14 cellular contexts compared by ENCODE assay signal in genomic region chr1:83545450-83545849, GRCh38.
DNase-seq lines count a peak whose midpoint lies in the region; ATAC-seq and TF ChIP-seq lines count a peak whose summit lies in the region.
"Had no signal": no experiment of that assay in that cellular context is flagged by ENCODE, and none has a peak within 500 bp of the region (broad histone marks: within the 10 kb centered on the region; RNA-seq: fewer than 3 reads in every experiment).

No MANE protein-coding gene starts in this region.

- TF ChIP-seq CTCF in GM12875 (IDR thresholded peaks at IDR 0.05; ENCODE audit: borderline replicate concordance, insufficient read depth, low read depth, low read length) (0 out of 2 replicates have a peak, but pooled peaks have one; percentile 8), WERI-Rb-1 (IDR thresholded peaks at IDR 0.05; ENCODE audit: low read depth, low read length) (peak; percentile 49), nephron progenitor cell (IDR thresholded peaks at IDR 0.05) (peak; percentile 40), dorsolateral prefrontal cortex (IDR thresholded peaks at IDR 0.05 in 54 of 56, conservative IDR thresholded peaks at IDR 0.05 in 2 of 56; ENCODE audit: low read depth in 1 of 56, partially characterized antibody in 56 of 56) (no peak)

- H3K27ac ChIP-seq in WERI-Rb-1 (no peak overlapping the region), dorsolateral prefrontal cortex (no peak overlapping the region)
- H3K27ac ChIP-seq: esophagus squamous epithelium had no signal

- ATAC-seq in HG03521 (IDR thresholded peaks at IDR 0.05; ENCODE audit: unreplicated experiment) = no peak
- ATAC-seq: activated CD8-positive, alpha-beta T cell treated with anti-CD3 and anti-CD28 coated beads, Interleukin-2, amount 10 ng/mL, durations not matched to agents 7 days and 5 days; CD8-positive, alpha-beta T cell; sciatic nerve had no signal

- peaks cover 3% of the 10 kb centered on the region for H3K27me3 Mint-ChIP-seq in nephron progenitor cell (ENCODE audit: low read depth, poor library complexity)
- H3K27me3 Mint-ChIP-seq: activated naive CD4-positive, alpha-beta T cell treated with anti-CD3 and anti-CD28 coated beads, Interleukin-2, amount 10 ng/mL, durations not matched to agents 7 days and 5 days had no signal

- no peaks in the 10 kb centered on the region for H3K9me3 ChIP-seq in WERI-Rb-1 (ENCODE audit: severe bottlenecking)
- H3K9me3 ChIP-seq: esophagus squamous epithelium had no signal

- H3K36me3 ChIP-seq in WERI-Rb-1 = no peaks in the 10 kb centered on the region
- H3K36me3 ChIP-seq: esophagus squamous epithelium had no signal

- no peaks in the 10 kb centered on the region for H3K36me3 Mint-ChIP-seq in nephron progenitor cell (ENCODE audit: low read depth)
- H3K36me3 Mint-ChIP-seq: activated naive CD4-positive, alpha-beta T cell treated with anti-CD3 and anti-CD28 coated beads, Interleukin-2, amount 10 ng/mL, durations not matched to agents 7 days and 5 days; CD8-positive, alpha-beta T cell had no signal

- no peak overlapping the region for H3K4me3 ChIP-seq in GM12875 (ENCODE audit: low read depth, low read length)
- no peak overlapping the region for H3K4me3 ChIP-seq in WERI-Rb-1 (ENCODE audit: low read depth, low read length)
- no peak overlapping the region for H3K4me3 ChIP-seq in dorsolateral prefrontal cortex
- H3K4me3 ChIP-seq: esophagus squamous epithelium had no signal

- H3K27me3 ChIP-seq in WERI-Rb-1 (ENCODE audit: insufficient read depth, low read depth, severe bottlenecking) (no peaks in the 10 kb centered on the region), dorsolateral prefrontal cortex (no peaks in the 10 kb centered on the region)
- H3K27me3 ChIP-seq: esophagus squamous epithelium had no signal

- no peak overlapping the region for H3K4me3 Mint-ChIP-seq in nephron progenitor cell
- H3K4me3 Mint-ChIP-seq: activated CD8-positive, alpha-beta T cell treated with anti-CD3 and anti-CD28 coated beads, Interleukin-2, amount 10 ng/mL, durations not matched to agents 7 days and 5 days; activated naive CD4-positive, alpha-beta T cell treated with anti-CD3 and anti-CD28 coated beads, Interleukin-2, amount 10 ng/mL, durations not matched to agents 7 days and 5 days; CD8-positive, alpha-beta T cell had no signal

- no peaks in the 10 kb centered on the region for H3K9me3 Mint-ChIP-seq in nephron progenitor cell
- H3K9me3 Mint-ChIP-seq: CD8-positive, alpha-beta T cell had no signal

- no peak overlapping the region for H3K27ac Mint-ChIP-seq in nephron progenitor cell
- H3K27ac Mint-ChIP-seq: activated CD8-positive, alpha-beta T cell treated with anti-CD3 and anti-CD28 coated beads, Interleukin-2, amount 10 ng/mL, durations not matched to agents 7 days and 5 days; activated naive CD4-positive, alpha-beta T cell treated with anti-CD3 and anti-CD28 coated beads, Interleukin-2, amount 10 ng/mL, durations not matched to agents 7 days and 5 days; CD8-positive, alpha-beta T cell had no signal

- H3K4me1 Mint-ChIP-seq in nephron progenitor cell = no peaks in the 10 kb centered on the region
- H3K4me1 Mint-ChIP-seq: activated naive CD4-positive, alpha-beta T cell treated with anti-CD3 and anti-CD28 coated beads, Interleukin-2, amount 10 ng/mL, durations not matched to agents 7 days and 5 days had no signal

- intact Hi-C loops in dorsolateral prefrontal cortex (cut with DNase I) = no loop called here

- DNase-seq in MV-4-11 (lab: John Stamatoyannopoulos, UW) (peak; percentile 47), WERI-Rb-1 (no peak), nephron progenitor cell (no peak), dorsolateral prefrontal cortex (no peak), NCI-H1092 (lab: John Stamatoyannopoulos, UW) (no peak), retina (no peak)
- DNase-seq: activated CD8-positive, alpha-beta T cell treated with anti-CD3 and anti-CD28 coated beads, Interleukin-2, amount 10 ng/mL, durations not matched to agents 7 days and 5 days; activated naive CD4-positive, alpha-beta T cell treated with anti-CD3 and anti-CD28 coated beads, Interleukin-2, amount 10 ng/mL, durations not matched to agents 7 days and 5 days; CD8-positive, alpha-beta T cell; esophagus squamous epithelium; NCI-H1694 had no signal

Comparison
In these comparisons a context has a peak if more than half of its experiments do, and no peak if none do; other contexts are left out.
1. CTCF ChIP-seq: peak in GM12875 (single experiment), WERI-Rb-1 (single experiment) and nephron progenitor cell (single experiment); none in dorsolateral prefrontal cortex (0 of 56).